In genomic region chr2:30417253-30417652, GRCh38 we compare ENCODE assay signal across 1 cellular context.
A peak's percentile ranks its signal among the peaks of the same experiment; 100 is the strongest.
TF ChIP-seq lines count a peak whose summit lies in the region.

No MANE protein-coding gene starts in this region.

TF ChIP-seq in H1, 55 proteins besides CTCF, POLR2A, EP300 and RAD21:
- peak; percentile 60 for TF ChIP-seq NANOG (IDR thresholded peaks at IDR 0.05; ENCODE audit: insufficient read depth, low read depth, low read length, poor library complexity, severe bottlenecking)
- no peak for TF ChIP-seq TCF12 (IDR thresholded peaks at IDR 0.05; ENCODE audit: low read depth, low read length)
- 0 out of 2 replicates have a peak, but pooled peaks have one; percentile 32 for TF ChIP-seq CEBPB (IDR thresholded peaks at IDR 0.05; ENCODE audit: low read depth, low read length)
- peak; percentile 50; the same call in 1 of the 2 replicates for TF ChIP-seq USF2 (IDR thresholded peaks at IDR 0.05; ENCODE audit: low read length)
- TF ChIP-seq ATF3 (IDR thresholded peaks at IDR 0.05; ENCODE audit: insufficient read depth, low read depth, low read length), result no peak
- peak; percentile 29; the same call in 1 of the 2 replicates for TF ChIP-seq TEAD4 (IDR thresholded peaks at IDR 0.05; ENCODE audit: low read depth, low read length)
